ENCODE assay signal across 2 cellular contexts in the genomic region with DNA sequence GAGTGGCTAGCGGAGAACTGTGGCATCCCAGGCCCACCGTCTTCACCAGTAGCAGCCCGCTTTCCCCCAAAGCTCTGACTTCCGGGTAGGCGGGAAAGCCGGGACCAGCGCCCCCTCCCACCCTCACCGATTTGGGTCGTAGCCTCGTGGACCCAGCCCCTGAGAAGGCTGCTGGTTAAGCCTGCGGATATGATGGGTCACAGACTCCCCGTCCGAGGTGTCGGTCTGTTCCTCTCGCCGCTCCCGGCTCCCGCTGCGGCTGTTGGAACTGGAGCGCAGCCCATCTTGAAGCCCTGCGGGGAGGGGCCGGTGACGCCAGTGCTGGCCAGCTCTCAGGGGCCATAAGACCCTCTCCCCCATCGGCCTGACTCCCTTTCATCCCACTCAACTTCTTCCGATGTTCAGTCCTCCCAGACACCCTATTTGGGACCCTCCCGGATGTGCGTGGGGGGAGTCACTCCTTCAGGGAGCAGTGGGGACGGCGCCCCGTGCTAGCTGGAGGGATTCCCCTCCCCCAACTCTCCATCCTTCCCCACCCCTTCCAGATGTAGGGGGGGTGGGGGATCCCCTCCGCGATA.
TF ChIP-seq lines count a peak whose summit lies in the region.

No MANE protein-coding gene starts in this region.

TF ChIP-seq in GM23338, 12 proteins besides CTCF, POLR2A, EP300 and RAD21:
- TF ChIP-seq ZNF331 (CRISPR knock-in tag; IDR thresholded peaks at IDR 0.05; ENCODE audit: low read depth) (no peak), ZNF114 (CRISPR knock-in tag; IDR thresholded peaks at IDR 0.05) (no peak), NANOG (IDR thresholded peaks at IDR 0.05; ENCODE audit: borderline replicate concordance) (no peak), CREB1 (CRISPR knock-in tag; IDR thresholded peaks at IDR 0.05; ENCODE audit: low read depth) (peak; percentile 36)
- TF ChIP-seq, protein P1, sequence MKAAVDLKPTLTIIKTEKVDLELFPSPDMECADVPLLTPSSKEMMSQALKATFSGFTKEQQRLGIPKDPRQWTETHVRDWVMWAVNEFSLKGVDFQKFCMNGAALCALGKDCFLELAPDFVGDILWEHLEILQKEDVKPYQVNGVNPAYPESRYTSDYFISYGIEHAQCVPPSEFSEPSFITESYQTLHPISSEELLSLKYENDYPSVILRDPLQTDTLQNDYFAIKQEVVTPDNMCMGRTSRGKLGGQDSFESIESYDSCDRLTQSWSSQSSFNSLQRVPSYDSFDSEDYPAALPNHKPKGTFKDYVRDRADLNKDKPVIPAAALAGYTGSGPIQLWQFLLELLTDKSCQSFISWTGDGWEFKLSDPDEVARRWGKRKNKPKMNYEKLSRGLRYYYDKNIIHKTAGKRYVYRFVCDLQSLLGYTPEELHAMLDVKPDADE (IDR thresholded peaks at IDR 0.05), result no peak
- TF ChIP-seq, protein P2, sequence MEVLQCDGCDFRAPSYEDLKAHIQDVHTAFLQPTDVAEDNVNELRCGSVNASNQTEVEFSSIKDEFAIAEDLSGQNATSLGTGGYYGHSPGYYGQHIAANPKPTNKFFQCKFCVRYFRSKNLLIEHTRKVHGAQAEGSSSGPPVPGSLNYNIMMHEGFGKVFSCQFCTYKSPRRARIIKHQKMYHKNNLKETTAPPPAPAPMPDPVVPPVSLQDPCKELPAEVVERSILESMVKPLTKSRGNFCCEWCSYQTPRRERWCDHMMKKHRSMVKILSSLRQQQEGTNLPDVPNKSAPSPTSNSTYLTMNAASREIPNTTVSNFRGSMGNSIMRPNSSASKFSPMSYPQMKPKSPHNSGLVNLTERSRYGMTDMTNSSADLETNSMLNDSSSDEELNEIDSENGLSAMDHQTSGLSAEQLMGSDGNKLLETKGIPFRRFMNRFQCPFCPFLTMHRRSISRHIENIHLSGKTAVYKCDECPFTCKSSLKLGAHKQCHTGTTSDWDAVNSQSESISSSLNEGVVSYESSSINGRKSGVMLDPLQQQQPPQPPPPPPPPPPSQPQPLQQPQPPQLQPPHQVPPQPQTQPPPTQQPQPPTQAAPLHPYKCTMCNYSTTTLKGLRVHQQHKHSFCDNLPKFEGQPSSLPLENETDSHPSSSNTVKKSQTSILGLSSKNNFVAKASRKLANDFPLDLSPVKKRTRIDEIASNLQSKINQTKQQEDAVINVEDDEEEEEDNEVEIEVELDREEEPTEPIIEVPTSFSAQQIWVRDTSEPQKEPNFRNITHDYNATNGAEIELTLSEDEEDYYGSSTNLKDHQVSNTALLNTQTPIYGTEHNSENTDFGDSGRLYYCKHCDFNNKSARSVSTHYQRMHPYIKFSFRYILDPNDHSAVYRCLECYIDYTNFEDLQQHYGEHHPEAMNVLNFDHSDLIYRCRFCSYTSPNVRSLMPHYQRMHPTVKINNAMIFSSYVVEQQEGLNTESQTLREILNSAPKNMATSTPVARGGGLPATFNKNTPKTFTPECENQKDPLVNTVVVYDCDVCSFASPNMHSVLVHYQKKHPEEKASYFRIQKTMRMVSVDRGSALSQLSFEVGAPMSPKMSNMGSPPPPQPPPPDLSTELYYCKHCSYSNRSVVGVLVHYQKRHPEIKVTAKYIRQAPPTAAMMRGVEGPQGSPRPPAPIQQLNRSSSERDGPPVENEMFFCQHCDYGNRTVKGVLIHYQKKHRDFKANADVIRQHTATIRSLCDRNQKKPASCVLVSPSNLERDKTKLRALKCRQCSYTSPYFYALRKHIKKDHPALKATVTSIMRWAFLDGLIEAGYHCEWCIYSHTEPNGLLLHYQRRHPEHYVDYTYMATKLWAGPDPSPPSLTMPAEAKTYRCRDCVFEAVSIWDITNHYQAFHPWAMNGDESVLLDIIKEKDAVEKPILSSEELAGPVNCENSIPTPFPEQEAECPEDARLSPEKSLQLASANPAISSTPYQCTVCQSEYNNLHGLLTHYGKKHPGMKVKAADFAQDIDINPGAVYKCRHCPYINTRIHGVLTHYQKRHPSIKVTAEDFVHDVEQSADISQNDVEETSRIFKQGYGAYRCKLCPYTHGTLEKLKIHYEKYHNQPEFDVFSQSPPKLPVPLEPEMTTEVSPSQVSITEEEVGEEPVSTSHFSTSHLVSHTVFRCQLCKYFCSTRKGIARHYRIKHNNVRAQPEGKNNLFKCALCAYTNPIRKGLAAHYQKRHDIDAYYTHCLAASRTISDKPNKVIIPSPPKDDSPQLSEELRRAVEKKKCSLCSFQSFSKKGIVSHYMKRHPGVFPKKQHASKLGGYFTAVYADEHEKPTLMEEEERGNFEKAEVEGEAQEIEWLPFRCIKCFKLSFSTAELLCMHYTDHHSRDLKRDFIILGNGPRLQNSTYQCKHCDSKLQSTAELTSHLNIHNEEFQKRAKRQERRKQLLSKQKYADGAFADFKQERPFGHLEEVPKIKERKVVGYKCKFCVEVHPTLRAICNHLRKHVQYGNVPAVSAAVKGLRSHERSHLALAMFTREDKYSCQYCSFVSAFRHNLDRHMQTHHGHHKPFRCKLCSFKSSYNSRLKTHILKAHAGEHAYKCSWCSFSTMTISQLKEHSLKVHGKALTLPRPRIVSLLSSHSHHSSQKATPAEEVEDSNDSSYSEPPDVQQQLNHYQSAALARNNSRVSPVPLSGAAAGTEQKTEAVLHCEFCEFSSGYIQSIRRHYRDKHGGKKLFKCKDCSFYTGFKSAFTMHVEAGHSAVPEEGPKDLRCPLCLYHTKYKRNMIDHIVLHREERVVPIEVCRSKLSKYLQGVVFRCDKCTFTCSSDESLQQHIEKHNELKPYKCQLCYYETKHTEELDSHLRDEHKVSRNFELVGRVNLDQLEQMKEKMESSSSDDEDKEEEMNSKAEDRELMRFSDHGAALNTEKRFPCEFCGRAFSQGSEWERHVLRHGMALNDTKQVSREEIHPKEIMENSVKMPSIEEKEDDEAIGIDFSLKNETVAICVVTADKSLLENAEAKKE (CRISPR knock-in tag; IDR thresholded peaks at IDR 0.05), result no peak

TF ChIP-seq in endothelial cell of umbilical vein, 7 proteins besides CTCF, POLR2A, EP300 and RAD21:
- TF ChIP-seq MYC (IDR thresholded peaks at IDR 0.05; ENCODE audit: low read depth, low read length), result no peak
- TF ChIP-seq FOS (IDR thresholded peaks at IDR 0.05; ENCODE audit: borderline replicate concordance, insufficient read depth, low read length), result no peak
- TF ChIP-seq EZH2 (IDR thresholded peaks at IDR 0.05; ENCODE audit: borderline replicate concordance, low read depth, low read length, severe bottlenecking), result no peak
- TF ChIP-seq JUN (IDR thresholded peaks at IDR 0.05; ENCODE audit: borderline replicate concordance, insufficient read depth, insufficient read length, low read depth), result no peak
- TF ChIP-seq GATA2 (IDR thresholded peaks at IDR 0.05; ENCODE audit: insufficient read depth, insufficient read length, low read depth, low read length), result no peak
- peak; percentile 20 for TF ChIP-seq POLR2AphosphoS5 (IDR thresholded peaks at IDR 0.05; ENCODE audit: insufficient read depth, low read depth, low read length)
- TF ChIP-seq, protein P3, sequence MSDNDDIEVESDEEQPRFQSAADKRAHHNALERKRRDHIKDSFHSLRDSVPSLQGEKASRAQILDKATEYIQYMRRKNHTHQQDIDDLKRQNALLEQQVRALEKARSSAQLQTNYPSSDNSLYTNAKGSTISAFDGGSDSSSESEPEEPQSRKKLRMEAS (IDR thresholded peaks at IDR 0.05; ENCODE audit: insufficient read depth, insufficient read length), result no peak
